ENCODE assay signal across 9 cellular contexts in the genomic region with DNA sequence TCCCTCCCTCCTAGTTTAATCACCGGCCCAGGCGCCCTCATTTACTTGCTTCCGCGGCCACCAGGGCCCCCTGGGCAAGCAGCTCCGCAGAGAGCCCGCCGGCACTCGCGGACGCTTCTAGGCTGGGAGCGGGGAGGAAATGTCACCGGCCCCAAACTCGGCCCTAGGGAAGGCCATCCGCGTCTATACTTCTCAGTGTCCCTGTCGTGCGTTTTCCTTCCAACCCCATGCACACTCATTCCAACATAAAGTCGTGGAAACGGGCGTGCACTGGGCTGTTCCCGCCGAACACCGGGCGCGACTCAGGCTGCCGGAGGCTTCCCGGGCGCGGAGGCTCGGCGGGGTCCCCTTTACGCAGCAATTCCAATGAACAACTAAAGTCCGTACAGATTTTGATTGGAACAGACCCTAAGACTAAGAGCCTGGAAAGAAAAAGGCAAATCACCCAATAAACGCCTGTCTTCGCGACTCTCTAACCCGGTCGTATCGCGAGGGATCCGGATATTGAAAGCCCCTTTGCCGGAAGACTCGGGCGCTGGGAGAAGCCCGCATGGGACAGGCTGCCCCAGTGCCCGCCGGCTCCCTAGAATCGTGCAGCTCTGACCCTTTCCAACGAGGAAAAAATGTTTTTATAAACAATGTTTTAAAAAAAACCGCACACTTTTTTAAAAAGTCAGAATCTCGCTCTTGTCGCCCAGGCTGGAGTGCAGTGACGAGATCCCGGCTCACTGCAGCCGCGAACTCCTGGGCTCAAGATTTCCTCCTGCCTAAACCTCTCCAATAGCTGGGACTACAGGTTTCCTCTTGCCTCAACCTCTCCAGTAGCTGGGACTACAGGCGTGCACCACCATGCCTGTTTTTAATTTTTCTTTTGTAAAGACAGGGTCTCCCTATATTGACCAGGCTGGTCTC. TPM values are rescaled to one million over a fixed set of nuclear protein-coding genes. Genes with fewer than 3 reads are reported as not detected.
DNase-seq lines count a peak whose midpoint lies in the region; ATAC-seq and TF ChIP-seq lines count a peak whose summit lies in the region.
"Had no signal": no experiment of that assay in that cellular context is flagged by ENCODE, and none has a peak within 500 bp of the region (broad histone marks: within the 10 kb centered on the region; RNA-seq: fewer than 3 reads in every experiment).

No MANE protein-coding gene starts in this region.

- peaks cover 59% of the 10 kb centered on the region for H3K27me3 ChIP-seq in iPS DF 6.9 (ENCODE audit: control insufficient read depth, insufficient read depth, low read length)

- POLR2A ChIA-PET in WTC11 (lab: Charles Lee) = interaction anchor here (0.6 kb wide), 1 partner anchor 75 kb away, joined by 3 read pairs; no protein-coding TSS in a partner anchor

- no peak for TF ChIP-seq CTCF in WTC11 (IDR thresholded peaks at IDR 0.05)

- H3K27ac Mint-ChIP-seq in T-helper 1 cell treated with Interleukin-12 subunit alpha and Interleukin-12 subunit beta and Interleukin-4 antibody, amounts not matched to agents 30 μg/mL and 1 μg/mL, for 36 hours = no peak overlapping the region
- H3K27ac Mint-ChIP-seq in WTC11 = no peak overlapping the region
- no peak overlapping the region for H3K27ac Mint-ChIP-seq in stimulated activated memory B cell treated with anti-CD40 and anti-IgM and Interleukin-4, amounts not matched to agents 10 μg/mL and 1 μg/mL and 100 μg/mL, for 72 hours

- H3K4me1 Mint-ChIP-seq in T-helper 1 cell treated with Interleukin-12 subunit alpha and Interleukin-12 subunit beta and Interleukin-4 antibody, amounts not matched to agents 30 μg/mL and 1 μg/mL, for 36 hours (ENCODE audit: low read depth) = peaks cover 25% of the 10 kb centered on the region
- peaks cover 27% of the 10 kb centered on the region for H3K4me1 Mint-ChIP-seq in WTC11
- peaks cover 23% of the 10 kb centered on the region for H3K4me1 Mint-ChIP-seq in stimulated activated memory B cell treated with anti-CD40 and anti-IgM and Interleukin-4, amounts not matched to agents 10 μg/mL and 1 μg/mL and 100 μg/mL, for 72 hours

- no peaks in the 10 kb centered on the region for H3K36me3 Mint-ChIP-seq in T-helper 1 cell treated with Interleukin-12 subunit alpha and Interleukin-12 subunit beta and Interleukin-4 antibody, amounts not matched to agents 30 μg/mL and 1 μg/mL, for 36 hours (ENCODE audit: low read depth)
- H3K36me3 Mint-ChIP-seq in WTC11 = no peaks in the 10 kb centered on the region
- H3K36me3 Mint-ChIP-seq in stimulated activated memory B cell treated with anti-CD40 and anti-IgM and Interleukin-4, amounts not matched to agents 10 μg/mL and 1 μg/mL and 100 μg/mL, for 72 hours = no peaks in the 10 kb centered on the region

- CTCF ChIA-PET in WTC11 (lab: Charles Lee) = interaction anchor here (1.2 to 4.7 kb wide), 7 partner anchors 8 to 376 kb away, joined by 4 to 52 read pairs (median 14); no protein-coding TSS in a partner anchor

- peak overlapping the region; percentile 15; the same call in 1 of the 2 replicates for H3K4me3 ChIP-seq in iPS DF 6.9 (ENCODE audit: low read length)

- peaks cover 82% of the 10 kb centered on the region for H3K27me3 Mint-ChIP-seq in T-helper 1 cell treated with Interleukin-12 subunit alpha and Interleukin-12 subunit beta and Interleukin-4 antibody, amounts not matched to agents 30 μg/mL and 1 μg/mL, for 36 hours (ENCODE audit: low read depth)
- H3K27me3 Mint-ChIP-seq in WTC11 (ENCODE audit: low read depth) = peaks cover 96% of the 10 kb centered on the region
- H3K27me3 Mint-ChIP-seq in stimulated activated memory B cell treated with anti-CD40 and anti-IgM and Interleukin-4, amounts not matched to agents 10 μg/mL and 1 μg/mL and 100 μg/mL, for 72 hours = peaks cover 94% of the 10 kb centered on the region

- no peaks in the 10 kb centered on the region for H3K9me3 ChIP-seq in iPS DF 6.9 (ENCODE audit: control insufficient read depth, insufficient read depth, low read length)

- peak overlapping the region; percentile 68 for H3K4me3 Mint-ChIP-seq in T-helper 1 cell treated with Interleukin-12 subunit alpha and Interleukin-12 subunit beta and Interleukin-4 antibody, amounts not matched to agents 30 μg/mL and 1 μg/mL, for 36 hours
- peak overlapping the region; percentile 73 for H3K4me3 Mint-ChIP-seq in WTC11
- H3K4me3 Mint-ChIP-seq in stimulated activated memory B cell treated with anti-CD40 and anti-IgM and Interleukin-4, amounts not matched to agents 10 μg/mL and 1 μg/mL and 100 μg/mL, for 72 hours = peak overlapping the region; percentile 46

- H3K4me1 ChIP-seq in iPS DF 6.9 (ENCODE audit: control insufficient read depth, insufficient read depth, low read length) = peaks cover 4% of the 10 kb centered on the region; the same call in 1 of the 2 replicates

- peak; percentile 8 for ATAC-seq in WTC11
- no peak for ATAC-seq in stimulated activated memory B cell treated with anti-CD40 and anti-IgM and Interleukin-4, amounts not matched to agents 10 μg/mL and 1 μg/mL and 100 μg/mL, for 72 hours

- no peaks in the 10 kb centered on the region for H3K9me3 Mint-ChIP-seq in T-helper 1 cell treated with Interleukin-12 subunit alpha and Interleukin-12 subunit beta and Interleukin-4 antibody, amounts not matched to agents 30 μg/mL and 1 μg/mL, for 36 hours
- no peaks in the 10 kb centered on the region for H3K9me3 Mint-ChIP-seq in WTC11
- H3K9me3 Mint-ChIP-seq in stimulated activated memory B cell treated with anti-CD40 and anti-IgM and Interleukin-4, amounts not matched to agents 10 μg/mL and 1 μg/mL and 100 μg/mL, for 72 hours = no peaks in the 10 kb centered on the region

- no peaks in the 10 kb centered on the region for H3K36me3 ChIP-seq in iPS DF 6.9 (ENCODE audit: control insufficient read depth, insufficient read depth, low read length)

- H3K27ac ChIP-seq in iPS DF 6.9 (ENCODE audit: low read length) = no peak overlapping the region

- no CpG with 5 or more reads among the region's 57 CpGs for WGBS in iPS DF 6.9 (ENCODE audit: insufficient coverage, insufficient read length)

- DNase-seq in T-helper 1 cell (no peak), WTC11 (ENCODE audit: low spot score) (peak; percentile 28), iPS DF 6.9 (ENCODE audit: low read depth, low spot score) (no peak), hypothalamus (lab: John Stamatoyannopoulos, UW) (no peak), NOMO-1 (lab: John Stamatoyannopoulos, UW; ENCODE audit: unreplicated experiment in 2 of 2) (no peak)
- no peak for DNase-seq in stimulated activated CD4-positive, alpha-beta T cell treated with anti-CD3 and anti-CD28 coated beads, Interleukin-4, amount 100 ng/mL, for 4 hours

TF ChIP-seq in WTC11, 78 proteins besides CTCF, POLR2A, EP300 and RAD21:
- TF ChIP-seq, protein P1, sequence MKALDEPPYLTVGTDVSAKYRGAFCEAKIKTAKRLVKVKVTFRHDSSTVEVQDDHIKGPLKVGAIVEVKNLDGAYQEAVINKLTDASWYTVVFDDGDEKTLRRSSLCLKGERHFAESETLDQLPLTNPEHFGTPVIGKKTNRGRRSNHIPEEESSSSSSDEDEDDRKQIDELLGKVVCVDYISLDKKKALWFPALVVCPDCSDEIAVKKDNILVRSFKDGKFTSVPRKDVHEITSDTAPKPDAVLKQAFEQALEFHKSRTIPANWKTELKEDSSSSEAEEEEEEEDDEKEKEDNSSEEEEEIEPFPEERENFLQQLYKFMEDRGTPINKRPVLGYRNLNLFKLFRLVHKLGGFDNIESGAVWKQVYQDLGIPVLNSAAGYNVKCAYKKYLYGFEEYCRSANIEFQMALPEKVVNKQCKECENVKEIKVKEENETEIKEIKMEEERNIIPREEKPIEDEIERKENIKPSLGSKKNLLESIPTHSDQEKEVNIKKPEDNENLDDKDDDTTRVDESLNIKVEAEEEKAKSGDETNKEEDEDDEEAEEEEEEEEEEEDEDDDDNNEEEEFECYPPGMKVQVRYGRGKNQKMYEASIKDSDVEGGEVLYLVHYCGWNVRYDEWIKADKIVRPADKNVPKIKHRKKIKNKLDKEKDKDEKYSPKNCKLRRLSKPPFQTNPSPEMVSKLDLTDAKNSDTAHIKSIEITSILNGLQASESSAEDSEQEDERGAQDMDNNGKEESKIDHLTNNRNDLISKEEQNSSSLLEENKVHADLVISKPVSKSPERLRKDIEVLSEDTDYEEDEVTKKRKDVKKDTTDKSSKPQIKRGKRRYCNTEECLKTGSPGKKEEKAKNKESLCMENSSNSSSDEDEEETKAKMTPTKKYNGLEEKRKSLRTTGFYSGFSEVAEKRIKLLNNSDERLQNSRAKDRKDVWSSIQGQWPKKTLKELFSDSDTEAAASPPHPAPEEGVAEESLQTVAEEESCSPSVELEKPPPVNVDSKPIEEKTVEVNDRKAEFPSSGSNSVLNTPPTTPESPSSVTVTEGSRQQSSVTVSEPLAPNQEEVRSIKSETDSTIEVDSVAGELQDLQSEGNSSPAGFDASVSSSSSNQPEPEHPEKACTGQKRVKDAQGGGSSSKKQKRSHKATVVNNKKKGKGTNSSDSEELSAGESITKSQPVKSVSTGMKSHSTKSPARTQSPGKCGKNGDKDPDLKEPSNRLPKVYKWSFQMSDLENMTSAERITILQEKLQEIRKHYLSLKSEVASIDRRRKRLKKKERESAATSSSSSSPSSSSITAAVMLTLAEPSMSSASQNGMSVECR (CRISPR knock-in tag; IDR thresholded peaks at IDR 0.05; ENCODE audit: borderline replicate concordance) = no peak
- TF ChIP-seq, protein P2, sequence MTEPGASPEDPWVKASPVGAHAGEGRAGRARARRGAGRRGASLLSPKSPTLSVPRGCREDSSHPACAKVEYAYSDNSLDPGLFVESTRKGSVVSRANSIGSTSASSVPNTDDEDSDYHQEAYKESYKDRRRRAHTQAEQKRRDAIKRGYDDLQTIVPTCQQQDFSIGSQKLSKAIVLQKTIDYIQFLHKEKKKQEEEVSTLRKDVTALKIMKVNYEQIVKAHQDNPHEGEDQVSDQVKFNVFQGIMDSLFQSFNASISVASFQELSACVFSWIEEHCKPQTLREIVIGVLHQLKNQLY (CRISPR knock-in tag; IDR thresholded peaks at IDR 0.05) = no peak
- TF ChIP-seq RORB (CRISPR knock-in tag; IDR thresholded peaks at IDR 0.05) = no peak

RNA-seq across cellular contexts. Expression of a gene that starts 1.3 kb away (rescaled TPM):
- not detected in 3 replicates for total RNA-seq in WTC11 (2021)
- total RNA-seq: LHCN-M2 had no signal
